Comparison of ENCODE assay signal across 2 cellular contexts in the genomic region with DNA sequence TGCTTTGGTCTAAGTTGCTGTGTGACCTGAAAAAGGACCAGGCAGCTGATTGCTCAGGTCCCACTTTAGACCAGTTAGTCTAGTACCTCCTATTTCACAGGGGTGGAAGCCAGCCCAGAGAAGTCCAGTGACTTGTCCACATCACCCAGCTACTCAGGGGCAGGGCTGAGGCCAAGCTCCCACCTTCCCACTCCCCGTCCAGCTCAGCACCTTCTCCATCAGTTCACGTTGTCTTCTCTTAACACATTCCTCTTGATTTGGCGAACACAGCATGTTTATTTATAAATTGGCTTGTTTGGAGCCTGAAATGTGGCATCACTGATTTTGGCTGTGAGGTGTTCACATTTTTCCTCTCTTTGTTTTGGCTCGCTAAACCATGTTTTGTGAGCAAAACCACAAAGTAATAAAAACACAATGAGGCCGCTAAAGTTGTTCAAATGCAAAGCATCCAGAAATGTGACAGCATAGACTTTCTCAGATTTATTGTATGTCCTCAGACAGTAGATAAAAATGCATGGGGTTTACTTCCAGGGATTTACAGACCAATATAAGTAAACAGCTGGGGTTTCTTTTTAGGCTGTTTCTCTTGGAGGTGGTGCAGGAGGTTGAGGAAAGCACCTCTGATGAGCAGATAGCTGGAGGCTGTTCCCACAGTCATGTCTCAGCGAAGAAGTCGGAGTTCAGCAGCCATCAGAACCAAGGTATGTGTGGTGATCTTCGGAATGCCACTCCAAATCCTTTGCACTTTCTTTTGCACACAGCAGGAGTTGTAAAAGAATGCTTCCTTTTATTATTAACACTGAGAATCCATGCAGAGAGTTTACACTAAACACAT.
TF ChIP-seq lines count a peak whose summit lies in the region.

No MANE protein-coding gene starts in this region.

TF ChIP-seq in IMR-90, 13 proteins besides CTCF, POLR2A, EP300 and RAD21:
- TF ChIP-seq RFX5 (IDR thresholded peaks at IDR 0.05; ENCODE audit: low read depth, low read length) (no peak), CHD1 (IDR thresholded peaks at IDR 0.05; ENCODE audit: low read depth, low read length) (no peak), NFE2L2 (IDR thresholded peaks at IDR 0.05; ENCODE audit: low read depth, low read length) (no peak), MXI1 (IDR thresholded peaks at IDR 0.05; ENCODE audit: borderline replicate concordance, low read depth, low read length) (no peak), MAFK (IDR thresholded peaks at IDR 0.05; ENCODE audit: low read depth, low read length) (no peak)

TF ChIP-seq in H1, 55 proteins besides CTCF, POLR2A, EP300 and RAD21:
- TF ChIP-seq, protein P1, sequence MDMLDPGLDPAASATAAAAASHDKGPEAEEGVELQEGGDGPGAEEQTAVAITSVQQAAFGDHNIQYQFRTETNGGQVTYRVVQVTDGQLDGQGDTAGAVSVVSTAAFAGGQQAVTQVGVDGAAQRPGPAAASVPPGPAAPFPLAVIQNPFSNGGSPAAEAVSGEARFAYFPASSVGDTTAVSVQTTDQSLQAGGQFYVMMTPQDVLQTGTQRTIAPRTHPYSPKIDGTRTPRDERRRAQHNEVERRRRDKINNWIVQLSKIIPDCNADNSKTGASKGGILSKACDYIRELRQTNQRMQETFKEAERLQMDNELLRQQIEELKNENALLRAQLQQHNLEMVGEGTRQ (IDR thresholded peaks at IDR 0.05; ENCODE audit: low read length) = no peak
- TF ChIP-seq GTF2F1 (IDR thresholded peaks at IDR 0.05; ENCODE audit: borderline replicate concordance, low read depth, low read length) = no peak
